16 cellular contexts compared by ENCODE assay signal in the genomic region with DNA sequence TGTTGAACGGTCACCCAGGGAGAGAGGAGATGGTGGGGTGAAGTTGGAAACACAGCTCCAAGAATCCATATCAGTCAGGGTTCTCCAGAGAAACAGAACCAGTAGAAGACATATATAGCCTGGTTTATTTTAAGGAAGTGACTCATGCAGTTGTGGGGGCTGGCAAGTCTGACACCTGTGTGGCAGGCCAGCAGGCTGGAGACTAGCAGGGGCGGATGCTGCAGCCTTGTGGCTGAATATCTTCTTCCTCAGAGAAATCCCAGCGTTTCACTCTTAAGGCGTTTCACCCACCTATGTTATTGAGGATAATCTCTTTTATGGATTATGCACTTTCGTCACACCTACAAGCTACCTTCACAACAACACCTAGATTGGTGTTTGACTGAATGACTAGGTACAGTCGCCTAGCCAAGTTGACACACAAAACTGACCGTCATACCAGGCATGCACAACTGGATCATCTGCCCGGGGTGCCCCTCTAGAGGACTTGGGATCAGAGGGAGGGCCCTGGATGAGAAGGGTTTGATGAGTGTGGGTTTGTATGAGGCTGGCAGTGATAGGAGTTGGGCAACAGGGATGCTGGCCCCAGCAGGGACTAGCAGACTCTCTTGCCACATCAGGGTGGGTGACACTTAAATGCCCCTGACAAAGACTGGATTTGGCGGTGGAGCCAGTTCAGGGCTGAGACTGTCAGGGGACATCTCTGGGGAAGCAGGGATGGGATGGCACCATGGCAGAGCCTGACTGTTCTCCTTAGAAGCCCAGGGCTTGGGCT. TPM values are rescaled to one million over a fixed set of nuclear protein-coding genes. Genes with fewer than 3 reads are reported as not detected.
DNase-seq lines count a peak whose midpoint lies in the region; ATAC-seq and TF ChIP-seq lines count a peak whose summit lies in the region.
"Had no signal": no experiment of that assay in that cellular context is flagged by ENCODE, and none has a peak within 500 bp of the region (broad histone marks: within the 10 kb centered on the region; RNA-seq: fewer than 3 reads in every experiment).

No MANE protein-coding gene starts in this region.

- POLR2A ChIA-PET in activated CD4-positive, alpha-beta memory T cell treated with anti-CD3 and anti-CD28 coated beads for 36 hours (lab: Charles Lee), result no interaction called here

- no peak for TF ChIP-seq CTCF in Calu3 (IDR thresholded peaks at IDR 0.05; ENCODE audit: unreplicated experiment)

- CTCF ChIA-PET in Calu3 (lab: Charles Lee), result no interaction called here
- CTCF ChIA-PET in activated CD4-positive, alpha-beta memory T cell treated with anti-CD3 and anti-CD28 coated beads for 36 hours (lab: Charles Lee), result no interaction called here

- no peaks in the 10 kb centered on the region for H3K9me3 Mint-ChIP-seq in Calu3 (ENCODE audit: low read depth, unreplicated experiment)
- no peaks in the 10 kb centered on the region for H3K9me3 Mint-ChIP-seq in activated CD4-positive, alpha-beta memory T cell treated with anti-CD3 and anti-CD28 coated beads for 36 hours

- DNase-seq in Calu3 (peak; percentile 45), HCEC 1CT (peak; percentile 9), inferior parietal cortex (ENCODE audit: extremely low spot score) (peak; percentile 17), NCI-H2196 treated with DMSO at 0.1 percent for 48 hours (lab: John Stamatoyannopoulos, UW; ENCODE audit: unreplicated experiment) (no peak), T-helper 17 cell (no peak), occipital lobe (lab: John Stamatoyannopoulos, UW) (no peak)
- DNase-seq in activated CD4-positive, alpha-beta memory T cell treated with anti-CD3 and anti-CD28 coated beads for 36 hours, result peak; percentile 25
- DNase-seq: COR-L47; effector CD4-positive, alpha-beta T cell; NCI-H1436 treated with DMSO at 0.1 percent for 48 hours; stimulated activated CD4-positive, alpha-beta T cell treated with anti-CD3 and anti-CD28 coated beads, Interleukin-2, amount 100 ng/mL, for 48 hours; thyroid gland had no signal

- no peak for ATAC-seq in T-helper 17 cell
- ATAC-seq in HG02642 (IDR thresholded peaks at IDR 0.05; ENCODE audit: poor library complexity, unreplicated experiment), result no peak
- ATAC-seq: GM23338 had no signal

- no peaks in the 10 kb centered on the region for H3K36me3 Mint-ChIP-seq in Calu3 (ENCODE audit: insufficient read depth, unreplicated experiment)
- no peaks in the 10 kb centered on the region for H3K36me3 Mint-ChIP-seq in activated CD4-positive, alpha-beta memory T cell treated with anti-CD3 and anti-CD28 coated beads for 36 hours
- no peaks in the 10 kb centered on the region for H3K36me3 Mint-ChIP-seq in T-helper 17 cell (ENCODE audit: low read depth)
- H3K36me3 Mint-ChIP-seq: activated naive CD8-positive, alpha-beta T cell had no signal

- intact Hi-C loops in Calu3 (cut with micrococcal nuclease; ENCODE audit: unreplicated experiment), result no loop called here
- intact Hi-C loops in activated CD4-positive, alpha-beta memory T cell treated with anti-CD3 and anti-CD28 coated beads for 36 hours (cut with micrococcal nuclease), result no loop called here

- H3K4me3 Mint-ChIP-seq in Calu3 (ENCODE audit: low read depth, unreplicated experiment), result no peak overlapping the region
- H3K4me3 Mint-ChIP-seq in activated CD4-positive, alpha-beta memory T cell treated with anti-CD3 and anti-CD28 coated beads for 36 hours, result no peak overlapping the region
- no peak overlapping the region for H3K4me3 Mint-ChIP-seq in T-helper 17 cell
- H3K4me3 Mint-ChIP-seq: activated naive CD8-positive, alpha-beta T cell; GM23338; neural crest cell had no signal

- H3K27ac Mint-ChIP-seq in Calu3 (ENCODE audit: unreplicated experiment), result no peak overlapping the region
- no peak overlapping the region for H3K27ac Mint-ChIP-seq in activated CD4-positive, alpha-beta memory T cell treated with anti-CD3 and anti-CD28 coated beads for 36 hours
- no peak overlapping the region for H3K27ac Mint-ChIP-seq in T-helper 17 cell
- H3K27ac Mint-ChIP-seq: activated naive CD8-positive, alpha-beta T cell; GM23338 had no signal

- no peaks in the 10 kb centered on the region for H3K9me3 ChIP-seq in T-helper 17 cell (ENCODE audit: control insufficient read depth, low read length, poor library complexity, severe bottlenecking)
- H3K9me3 ChIP-seq: thyroid gland had no signal

- no TSS peak for BruUV-seq in Calu3 (replicated peaks; lab: Mats Ljungman, UMichigan)

- H3K27me3 Mint-ChIP-seq in Calu3 (ENCODE audit: unreplicated experiment), result no peaks in the 10 kb centered on the region
- peaks cover 2% of the 10 kb centered on the region for H3K27me3 Mint-ChIP-seq in activated CD4-positive, alpha-beta memory T cell treated with anti-CD3 and anti-CD28 coated beads for 36 hours
- peaks cover 50% of the 10 kb centered on the region for H3K27me3 Mint-ChIP-seq in T-helper 17 cell

- H3K4me1 Mint-ChIP-seq in Calu3 (ENCODE audit: low read depth, unreplicated experiment), result peaks cover 14% of the 10 kb centered on the region
- no peaks in the 10 kb centered on the region for H3K4me1 Mint-ChIP-seq in activated CD4-positive, alpha-beta memory T cell treated with anti-CD3 and anti-CD28 coated beads for 36 hours (ENCODE audit: low read depth)
- H3K4me1 Mint-ChIP-seq in T-helper 17 cell, result peaks cover 2% of the 10 kb centered on the region
- H3K4me1 Mint-ChIP-seq: GM23338, neural crest cell had no signal

RNA-seq across cellular contexts. Expression of a gene that starts 23.4 kb away (rescaled TPM):
- total RNA-seq in Calu3 (2022), result 0.33 and 0.76 TPM in 2 replicates
- total RNA-seq in activated CD4-positive, alpha-beta memory T cell treated with anti-CD3 and anti-CD28 coated beads for 36 hours, result not detected
- not detected for total RNA-seq in T-helper 17 cell
- not detected for total RNA-seq in occipital lobe
- total RNA-seq: GM23338, neural crest cell had no signal

RNA-seq across cellular contexts. Expression of a gene that starts 41.5 kb away (rescaled TPM):
- 26.7 and 43.9 TPM in 2 replicates for total RNA-seq in Calu3 (2022)
- not detected for total RNA-seq in activated CD4-positive, alpha-beta memory T cell treated with anti-CD3 and anti-CD28 coated beads for 36 hours
- not detected for total RNA-seq in T-helper 17 cell
- total RNA-seq in occipital lobe, result not detected
- total RNA-seq: GM23338, neural crest cell had no signal

RNA-seq across cellular contexts. Expression of a gene that starts 52.8 kb away (rescaled TPM):
- 58.5 and 71.0 TPM in 2 replicates for total RNA-seq in Calu3 (2022)
- total RNA-seq in activated CD4-positive, alpha-beta memory T cell treated with anti-CD3 and anti-CD28 coated beads for 36 hours, result 100 to 1,000 TPM in 1 of 2 experiments, 10 to 100 TPM in 1; 98.4 to 102 TPM
- 1 to 10 TPM in 1 of 2 donors, under 1 TPM in 1; 0.35 to 1.1 TPM for total RNA-seq in T-helper 17 cell
- 1.9 TPM for total RNA-seq in occipital lobe

Comparison
In these comparisons a context has a peak if more than half of its experiments do, and no peak if none do; other contexts are left out.
1. DNase-seq: peak in Calu3 (single experiment), HCEC 1CT (single experiment), activated CD4-positive, alpha-beta memory T cell treated with anti-CD3 and anti-CD28 coated beads for 36 hours (single experiment) and inferior parietal cortex (single experiment); none in NCI-H2196 treated with DMSO at 0.1 percent for 48 hours (single experiment), T-helper 17 cell (0 of 3) and occipital lobe (single experiment).
2. RNA of a gene that starts 41.5 kb away (total RNA-seq): 26.7 to 43.9 TPM in Calu3; not detected in activated CD4-positive, alpha-beta memory T cell treated with anti-CD3 and anti-CD28 coated beads for 36 hours, not detected in T-helper 17 cell and not detected in occipital lobe (single experiment); every median in the first group is over 10 times any median in the second.
3. RNA of a gene that starts 52.8 kb away (total RNA-seq): 98.4 to 102 TPM in activated CD4-positive, alpha-beta memory T cell treated with anti-CD3 and anti-CD28 coated beads for 36 hours and 58.5 to 71.0 TPM in Calu3; 1.9 TPM in occipital lobe (single experiment) and 0.35 to 1.1 TPM in T-helper 17 cell; every median in the first group is over 10 times any median in the second.